ENCODE assay signal across 8 cellular contexts in genomic region chr5:172641359-172642045, GRCh38. TPM values are rescaled to one million over a fixed set of nuclear protein-coding genes. Genes with fewer than 3 reads are reported as not detected.
DNase-seq lines count a peak whose midpoint lies in the region; ATAC-seq, FAIRE-seq and TF ChIP-seq lines count a peak whose summit lies in the region.

No MANE protein-coding gene starts in this region.

- no TSS peak for BruUV-seq in Caco-2 (replicated peaks; lab: Mats Ljungman, UMichigan)

- H3K9me3 ChIP-seq in Caco-2, result no peaks in the 10 kb centered on the region
- no peaks in the 10 kb centered on the region for H3K9me3 ChIP-seq in iPS-18c (ENCODE audit: control insufficient read depth, insufficient read depth, low read length)
- H3K9me3 ChIP-seq in stomach, result no peaks in the 10 kb centered on the region

- no peaks in the 10 kb centered on the region for H3K9me3 Mint-ChIP-seq in Caco-2 (ENCODE audit: unreplicated experiment)
- H3K9me3 Mint-ChIP-seq in activated naive CD8-positive, alpha-beta T cell treated with anti-CD3 and anti-CD28 coated beads, Interleukin-2, amount 50 U/mL, for 24 hours, result no peaks in the 10 kb centered on the region

- no peak for TF ChIP-seq POLR2A in stomach (IDR thresholded peaks at IDR 0.05)

- CTCF ChIA-PET in Caco-2 (lab: Charles Lee), result interaction anchor here (0.5 to 1.2 kb wide), 2 partner anchors 18 to 145 kb away, joined by 4 to 7 read pairs; no protein-coding TSS in a partner anchor

- 1 to 4% (median 3%) methylated on average over 35 to 72 of the region's 72 CpGs for WGBS in stomach, 5 donors

- POLR2A ChIA-PET in Caco-2 (lab: Charles Lee), result no interaction called here

- peaks cover 6% of the 10 kb centered on the region; the same call in 1 of the 2 replicates for H3K4me1 ChIP-seq in Caco-2
- H3K4me1 ChIP-seq in stomach, result peaks cover 8 to 73% (median 44%) of the 10 kb centered on the region in 4 donors

- intact Hi-C loops in Caco-2 (cut with micrococcal nuclease; ENCODE audit: unreplicated experiment) (loop anchor here (1.0 to 5.0 kb wide), 3 partner anchors 19 to 164 kb away; no protein-coding TSS in a partner anchor), stomach (cut with DNase I; ENCODE audit: low total_unique reads) (no loop called here)

- peak overlapping the region; percentile 59 for H3K4me3 ChIP-seq in Caco-2 (ENCODE audit: low read depth, low read length)
- H3K4me3 ChIP-seq in iPS-18c (ENCODE audit: insufficient read depth, low read depth, low read length), result peak overlapping the region; percentile 78
- peak overlapping the region; percentile 71 to 86 (median 76) for H3K4me3 ChIP-seq in stomach

- H3K36me3 ChIP-seq in Caco-2 (ENCODE audit: control insufficient read depth, insufficient read depth, low read length), result no peaks in the 10 kb centered on the region
- H3K36me3 ChIP-seq in stomach, result no peaks in the 10 kb centered on the region

- H3K27me3 ChIP-seq in Caco-2 (replicated peaks; ENCODE audit: control insufficient read depth, insufficient read depth, low read length) (no peaks in the 10 kb centered on the region), stomach (peaks cover 0 to 20% (median 7%) of the 10 kb centered on the region in 3 donors)

- DNase-seq in Caco-2 (no peak), stomach (no peak), DMS114 treated with DMSO at 0.1 percent for 48 hours (lab: John Stamatoyannopoulos, UW; ENCODE audit: unreplicated experiment) (no peak), NCI-H187 (lab: John Stamatoyannopoulos, UW) (no peak), RCC 7860 (ENCODE audit: low spot score) (no peak)
- peak; percentile 5 for DNase-seq in activated naive CD8-positive, alpha-beta T cell treated with anti-CD3 and anti-CD28 coated beads, Interleukin-2, amount 50 U/mL, for 24 hours

- TF ChIP-seq CTCF in Caco-2 (IDR thresholded peaks at IDR 0.05; ENCODE audit: insufficient read depth in 1 of 2, low read depth in 1 of 2, low read length in 1 of 2, severe bottlenecking in 1 of 2, unreplicated experiment in 1 of 2) (no peak), stomach (IDR thresholded peaks at IDR 0.05) (no peak)

- H3K27me3 Mint-ChIP-seq in Caco-2 (ENCODE audit: insufficient read depth, unreplicated experiment), result peaks cover 4% of the 10 kb centered on the region
- peaks cover 37% of the 10 kb centered on the region for H3K27me3 Mint-ChIP-seq in activated naive CD8-positive, alpha-beta T cell treated with anti-CD3 and anti-CD28 coated beads, Interleukin-2, amount 50 U/mL, for 24 hours

- H3K27ac ChIP-seq in stomach, result peak overlapping the region; percentile 61 to 89 (median 84)

- ATAC-seq in HG02798 (IDR thresholded peaks at IDR 0.05; ENCODE audit: poor library complexity, unreplicated experiment), result peak; percentile 28
- peak; percentile 27 for ATAC-seq in activated naive CD8-positive, alpha-beta T cell treated with anti-CD3 and anti-CD28 coated beads, Interleukin-2, amount 50 U/mL, for 24 hours

- no peak overlapping the region for H3K27ac Mint-ChIP-seq in Caco-2 (ENCODE audit: unreplicated experiment)
- H3K27ac Mint-ChIP-seq in activated naive CD8-positive, alpha-beta T cell treated with anti-CD3 and anti-CD28 coated beads, Interleukin-2, amount 50 U/mL, for 24 hours, result no peak overlapping the region

- H3K4me3 Mint-ChIP-seq in Caco-2 (ENCODE audit: unreplicated experiment), result peak overlapping the region; percentile 61
- H3K4me3 Mint-ChIP-seq in activated naive CD8-positive, alpha-beta T cell treated with anti-CD3 and anti-CD28 coated beads, Interleukin-2, amount 50 U/mL, for 24 hours, result no peak overlapping the region

- TF ChIP-seq EP300 in stomach (IDR thresholded peaks at IDR 0.05), result no peak

- FAIRE-seq in RCC 7860 (lab: Jason Lieb, UNC), result no peak

- no peaks in the 10 kb centered on the region for H3K4me1 Mint-ChIP-seq in Caco-2 (ENCODE audit: low read depth, unreplicated experiment)
- no peaks in the 10 kb centered on the region for H3K4me1 Mint-ChIP-seq in activated naive CD8-positive, alpha-beta T cell treated with anti-CD3 and anti-CD28 coated beads, Interleukin-2, amount 50 U/mL, for 24 hours

- no peaks in the 10 kb centered on the region for H3K36me3 Mint-ChIP-seq in Caco-2 (ENCODE audit: insufficient read depth, unreplicated experiment)
- H3K36me3 Mint-ChIP-seq in activated naive CD8-positive, alpha-beta T cell treated with anti-CD3 and anti-CD28 coated beads, Interleukin-2, amount 50 U/mL, for 24 hours (ENCODE audit: low read depth), result no peaks in the 10 kb centered on the region

RNA-seq across cellular contexts. Expression of gene NEURL1B, which starts 0.4 kb away (rescaled TPM):
- 6.0 and 7.6 TPM in 2 replicates for total RNA-seq in Caco-2 (2022)
- 10 to 100 TPM in 4 of 5 donors, 1 to 10 TPM in 1; 9.1 to 60.3 (median 17.4) TPM for total RNA-seq in stomach
- 1 to 10 TPM; 2.7 to 7.3 (median 4.2) TPM for polyA plus RNA-seq in stomach
